Comparison of ENCODE assay signal across 8 cellular contexts in genomic region chr11:66883021-66883968, GRCh38.
A peak's percentile ranks its signal among the peaks of the same experiment; 100 is the strongest.
DNase-seq lines count a peak whose midpoint lies in the region; ATAC-seq and TF ChIP-seq lines count a peak whose summit lies in the region.

No MANE protein-coding gene starts in this region.

- ATAC-seq in GM19324 (IDR thresholded peaks at IDR 0.05; ENCODE audit: low FRiP score, unreplicated experiment) = no peak

- DNase-seq in GM12865 (ENCODE audit: low read depth) = peak; percentile 69
- DNase-seq in NCI-H146 (lab: John Stamatoyannopoulos, UW) = peak; percentile 74
- DNase-seq in caudate nucleus (lab: John Stamatoyannopoulos, UW) = peak in 57 of 61 donors; percentile 28 to 82 (median 69)
- DNase-seq in kidney glomerular epithelial cell (lab: John Stamatoyannopoulos, UW) = peak; percentile 70
- DNase-seq in stimulated activated CD4-positive, alpha-beta T cell treated with anti-CD3 and anti-CD28 coated beads, Interleukin-1b, Interleukin-23, amount 100 ng/mL, for 24 hours (ENCODE audit: low read depth in 4 of 4, low spot score in 1 of 4) = peak; percentile 29 to 55 (median 45)
- DNase-seq in NCI-H1048 (lab: John Stamatoyannopoulos, UW) = no peak

- peak overlapping the region; percentile 79 for H3K27ac ChIP-seq in caudate nucleus (ENCODE audit: low read depth, low read length)

- TF ChIP-seq CTCF in GM12865 (IDR thresholded peaks at IDR 0.05; ENCODE audit: insufficient read depth, low read depth, low read length, missing control alignments) = peak; percentile 82
- peak; percentile 59 for TF ChIP-seq CTCF in WI38 (IDR thresholded peaks at IDR 0.05; ENCODE audit: low read depth, low read length)

- H3K4me3 ChIP-seq in GM12865 (ENCODE audit: low read depth, low read length) (no peak overlapping the region), WI38 (ENCODE audit: low read depth, low read length) (no peak overlapping the region)
